Comparison of ENCODE assay signal across 27 cellular contexts in the genomic region with DNA sequence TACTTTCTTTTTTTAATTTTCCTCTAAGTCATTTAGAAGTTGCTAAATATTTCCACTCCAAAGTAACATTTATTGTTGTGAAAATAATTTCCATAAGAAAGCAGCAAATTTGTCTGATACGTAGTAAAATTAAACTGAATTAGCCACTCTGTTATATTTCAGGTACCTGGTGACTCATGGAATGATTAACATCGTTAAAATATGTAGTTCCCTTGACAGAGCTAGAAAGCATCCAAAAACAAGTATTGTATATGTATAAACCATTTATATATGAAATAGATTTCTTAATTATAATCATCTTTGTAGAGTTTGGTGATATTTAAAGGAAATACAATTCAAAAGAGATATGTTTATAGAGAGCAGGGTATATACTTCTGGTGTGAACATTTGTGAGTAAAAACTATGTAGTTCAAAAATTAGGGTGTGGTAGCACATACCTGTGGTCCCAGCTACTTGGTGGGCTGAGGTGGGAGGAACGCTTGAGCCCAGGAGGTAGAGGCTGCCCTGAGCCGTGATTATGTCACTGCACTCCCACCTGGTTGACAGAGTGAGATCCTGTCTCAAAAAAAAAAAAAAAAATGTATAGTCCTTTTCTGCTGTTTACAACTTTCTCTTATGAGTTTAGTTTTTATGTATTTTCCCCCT.
"Had no signal": no experiment of that assay in that cellular context is flagged by ENCODE, and none has a peak within 500 bp of the region (broad histone marks: within the 10 kb centered on the region; RNA-seq: fewer than 3 reads in every experiment).

No MANE protein-coding gene starts in this region.

- DNase-seq: activated CD4-positive, alpha-beta T cell treated with anti-CD3 and anti-CD28 coated beads for 48 hours; activated CD4-positive, alpha-beta T cell treated with anti-CD3 and anti-CD28 coated beads, Interleukin-2, amount 50 U/mL, for 48 hours; activated CD8-positive, alpha-beta memory T cell treated with anti-CD3 and anti-CD28 coated beads for 24 hours; activated gamma-delta T cell; activated naive CD4-positive, alpha-beta T cell treated with anti-CD3 and anti-CD28 coated beads, Interleukin-2, amount 10 ng/mL, durations not matched to agents 7 days and 5 days; activated naive CD8-positive, alpha-beta T cell treated with anti-CD3 and anti-CD28 coated beads, Interleukin-2, amount 10 ng/mL, durations not matched to agents 7 days and 5 days; caudate nucleus; endodermal cell; esophagus squamous epithelium; glutamatergic neuron; kidney; midbrain; naive thymus-derived CD4-positive, alpha-beta T cell; ovary; right lobe of liver; stimulated activated CD4-positive, alpha-beta T cell treated with anti-CD3 and anti-CD28 coated beads, Interleukin-12 subunit alpha, Interleukin-12 subunit beta, amount 100 ng/mL, for 4 hours; stimulated activated CD4-positive, alpha-beta T cell treated with anti-CD3 and anti-CD28 coated beads, Interleukin-4, amount 100 ng/mL, for 24 hours; T-helper 9 cell had no signal

- H3K27me3 Mint-ChIP-seq: activated naive CD4-positive, alpha-beta T cell treated with anti-CD3 and anti-CD28 coated beads, Interleukin-2, amount 10 ng/mL, durations not matched to agents 7 days and 5 days; activated naive CD8-positive, alpha-beta T cell treated with anti-CD3 and anti-CD28 coated beads, Interleukin-2, amount 10 ng/mL, durations not matched to agents 7 days and 5 days; brain; dendritic cell treated with granulocyte-macrophage colony-stimulating factor and Interleukin-4, amounts not matched to agents 40 ng/mL and 50 ng/mL, for 4 days; memory B cell; naive thymus-derived CD4-positive, alpha-beta T cell; progenitor cell of endocrine pancreas; stimulated activated naive CD8-positive, alpha-beta T cell treated with anti-CD3 and anti-CD28 coated beads, Interleukin-15, Interleukin-2, amounts not matched to agents 100 ng/mL and 50 ng/mL, for 24 hours had no signal

- ATAC-seq: naive thymus-derived CD4-positive, alpha-beta T cell; right lobe of liver; stimulated activated effector memory CD8-positive, alpha-beta T cell treated with anti-CD3 and anti-CD28 coated beads, Interleukin-12 subunit alpha, Interleukin-12 subunit beta, amount 100 ng/mL, for 72 hours had no signal

- H3K9me3 ChIP-seq: ascending aorta, esophagus squamous epithelium, ovary, right lobe of liver, thoracic aorta had no signal

- H3K27me3 ChIP-seq: ascending aorta, esophagus squamous epithelium, ovary, right lobe of liver had no signal

- H3K4me1 ChIP-seq: ascending aorta, right lobe of liver had no signal

- H3K27ac ChIP-seq: ascending aorta, esophagus squamous epithelium, ovary, right lobe of liver, thoracic aorta, VCaP had no signal

- H3K36me3 ChIP-seq: ovary had no signal

- H3K9me3 Mint-ChIP-seq: activated naive CD4-positive, alpha-beta T cell treated with anti-CD3 and anti-CD28 coated beads, Interleukin-2, amount 10 ng/mL, durations not matched to agents 7 days and 5 days; activated naive CD8-positive, alpha-beta T cell treated with anti-CD3 and anti-CD28 coated beads, Interleukin-2, amount 10 ng/mL, durations not matched to agents 7 days and 5 days; brain; dendritic cell treated with granulocyte-macrophage colony-stimulating factor and Interleukin-4, amounts not matched to agents 40 ng/mL and 50 ng/mL, for 4 days; endodermal cell; memory B cell; naive thymus-derived CD4-positive, alpha-beta T cell; stimulated activated effector memory CD8-positive, alpha-beta T cell treated with anti-CD3 and anti-CD28 coated beads, Interleukin-12 subunit alpha, Interleukin-12 subunit beta, amount 100 ng/mL, for 72 hours; stimulated activated naive CD8-positive, alpha-beta T cell treated with anti-CD3 and anti-CD28 coated beads, Interleukin-15, Interleukin-2, amounts not matched to agents 100 ng/mL and 50 ng/mL, for 24 hours had no signal

- H3K4me1 Mint-ChIP-seq: brain, endodermal cell had no signal

- H3K27ac Mint-ChIP-seq: activated naive CD4-positive, alpha-beta T cell treated with anti-CD3 and anti-CD28 coated beads, Interleukin-2, amount 10 ng/mL, durations not matched to agents 7 days and 5 days; activated naive CD8-positive, alpha-beta T cell treated with anti-CD3 and anti-CD28 coated beads, Interleukin-2, amount 10 ng/mL, durations not matched to agents 7 days and 5 days; brain; dendritic cell treated with granulocyte-macrophage colony-stimulating factor and Interleukin-4, amounts not matched to agents 40 ng/mL and 50 ng/mL, for 4 days; endodermal cell; memory B cell; progenitor cell of endocrine pancreas; stimulated activated effector memory CD8-positive, alpha-beta T cell treated with anti-CD3 and anti-CD28 coated beads, Interleukin-12 subunit alpha, Interleukin-12 subunit beta, amount 100 ng/mL, for 72 hours; stimulated activated naive CD8-positive, alpha-beta T cell treated with anti-CD3 and anti-CD28 coated beads, Interleukin-15, Interleukin-2, amounts not matched to agents 100 ng/mL and 50 ng/mL, for 24 hours had no signal

- H3K4me3 Mint-ChIP-seq: activated naive CD4-positive, alpha-beta T cell treated with anti-CD3 and anti-CD28 coated beads, Interleukin-2, amount 10 ng/mL, durations not matched to agents 7 days and 5 days; activated naive CD8-positive, alpha-beta T cell treated with anti-CD3 and anti-CD28 coated beads, Interleukin-2, amount 10 ng/mL, durations not matched to agents 7 days and 5 days; brain; dendritic cell treated with granulocyte-macrophage colony-stimulating factor and Interleukin-4, amounts not matched to agents 40 ng/mL and 50 ng/mL, for 4 days; endodermal cell; memory B cell; naive thymus-derived CD4-positive, alpha-beta T cell; stimulated activated effector memory CD8-positive, alpha-beta T cell treated with anti-CD3 and anti-CD28 coated beads, Interleukin-12 subunit alpha, Interleukin-12 subunit beta, amount 100 ng/mL, for 72 hours; stimulated activated naive CD8-positive, alpha-beta T cell treated with anti-CD3 and anti-CD28 coated beads, Interleukin-15, Interleukin-2, amounts not matched to agents 100 ng/mL and 50 ng/mL, for 24 hours had no signal

- H3K4me3 ChIP-seq: ascending aorta, esophagus squamous epithelium, ovary, right lobe of liver, thoracic aorta had no signal
